16 cellular contexts compared by ENCODE assay signal in genomic region chr7:137715101-137715500, GRCh38.
DNase-seq lines count a peak whose midpoint lies in the region; ATAC-seq and TF ChIP-seq lines count a peak whose summit lies in the region.
"Had no signal": no experiment of that assay in that cellular context is flagged by ENCODE, and none has a peak within 500 bp of the region (broad histone marks: within the 10 kb centered on the region; RNA-seq: fewer than 3 reads in every experiment).

No MANE protein-coding gene starts in this region.

- in situ Hi-C loops in GM23248 (cut with MboI), result no loop called here
- in situ Hi-C loops in astrocyte of the spinal cord (cut with HindIII; ENCODE audit: low sequenced_read_pairs), result no loop called here
- in situ Hi-C loops in G401 (cut with HindIII; ENCODE audit: low sequenced_read_pairs), result no loop called here

- intact Hi-C loops in body of pancreas (cut with DNase I), result no loop called here

- TF ChIP-seq POLR2A in body of pancreas (IDR thresholded peaks at IDR 0.05), result no peak

- H3K4me1 ChIP-seq in GM23248 (ENCODE audit: insufficient read depth), result peaks cover 36% of the 10 kb centered on the region
- no peaks in the 10 kb centered on the region for H3K4me1 ChIP-seq in body of pancreas

- peak overlapping the region; percentile 35; the same call in 1 of the 2 replicates for H2AFZ ChIP-seq in GM23248
- H2AFZ ChIP-seq: PC-9 had no signal

- TF ChIP-seq CTCF in astrocyte of the spinal cord (IDR thresholded peaks at IDR 0.05; ENCODE audit: low read depth, low read length) (no peak), foreskin fibroblast (IDR thresholded peaks at IDR 0.05; ENCODE audit: low read depth, low read length) (no peak), body of pancreas (IDR thresholded peaks at IDR 0.05) (no peak)

- H3K27ac ChIP-seq in GM23248, result peak overlapping the region; percentile 87
- no peak overlapping the region for H3K27ac ChIP-seq in body of pancreas
- H3K27ac ChIP-seq: PC-9 had no signal

- H3K27me3 ChIP-seq in GM23248 (replicated peaks; ENCODE audit: insufficient read depth) (no peaks in the 10 kb centered on the region), body of pancreas (no peaks in the 10 kb centered on the region)

- WGBS in GM23248 (ENCODE audit: low coverage in 1 of 2, low lambda C conversion rate in 2 of 2, missing lambda C conversion rate in 2 of 2), 2 experiments, result 81 to 87% methylated on average over 2 of the region's 2 CpGs
- WGBS in body of pancreas, 2 donors, result 86 to 87% methylated on average over 2 of the region's 2 CpGs

- DNase-seq in GM23248 (peak; percentile 85), astrocyte of the spinal cord (ENCODE audit: low read depth, low spot score) (peak; percentile 22), foreskin fibroblast (peak; percentile 46 to 54), stromal cell of bone marrow (ENCODE audit: low read depth) (peak; percentile 44), body of pancreas (no peak), G401 (ENCODE audit: low spot score) (no peak)
- no peak for DNase-seq in central memory CD4-positive, alpha-beta T cell
- DNase-seq: CD4-positive, alpha-beta T cell; DMS79; Karpas-422; NCI-H1105; NCI-H1694; NCI-H2107; NCI-H2227 treated with DMSO at 0.1 percent for 48 hours; NCI-H524; PC-9 had no signal

- H4K20me1 ChIP-seq in GM23248 (ENCODE audit: insufficient read depth), result no peaks in the 10 kb centered on the region

- no peaks in the 10 kb centered on the region for H3K9me2 ChIP-seq in GM23248 (ENCODE audit: insufficient read depth)

- H3K9ac ChIP-seq in GM23248, result peak overlapping the region; percentile 54

- H3K9me3 ChIP-seq in GM23248 (ENCODE audit: low read depth) (no peaks in the 10 kb centered on the region), body of pancreas (no peaks in the 10 kb centered on the region)

- no peaks in the 10 kb centered on the region for H3K36me3 ChIP-seq in GM23248 (ENCODE audit: low read depth)
- no peaks in the 10 kb centered on the region for H3K36me3 ChIP-seq in body of pancreas (replicated peaks in 1 of 2; ENCODE audit: insufficient read depth in 1 of 2, low read depth in 2 of 2)

- peaks cover 37% of the 10 kb centered on the region for H3F3A ChIP-seq in GM23248 (ENCODE audit: insufficient read depth)

- ATAC-seq in body of pancreas, result no peak

- H3K4me3 ChIP-seq in GM23248 (no peak overlapping the region), astrocyte of the spinal cord (ENCODE audit: low read depth, low read length) (no peak overlapping the region), foreskin fibroblast (ENCODE audit: low read depth in 1 of 2, low read length in 2 of 2) (no peak overlapping the region), body of pancreas (no peak overlapping the region)
- H3K4me3 ChIP-seq: PC-9 had no signal

- H3K79me2 ChIP-seq in GM23248 (ENCODE audit: insufficient read depth), result peaks cover under 1% of the 10 kb centered on the region

- H3K4me2 ChIP-seq in GM23248 (ENCODE audit: unreplicated experiment), result peak overlapping the region; percentile 32
- H3K4me2 ChIP-seq: PC-9 had no signal

Comparison
In these comparisons a context has a peak if more than half of its experiments do, and no peak if none do; other contexts are left out.
1. DNase-seq: peak in GM23248 (single experiment), astrocyte of the spinal cord (single experiment), foreskin fibroblast (2 of 2) and stromal cell of bone marrow (single experiment); none in body of pancreas (0 of 4), central memory CD4-positive, alpha-beta T cell (single experiment) and G401 (single experiment).